In the genomic region with DNA sequence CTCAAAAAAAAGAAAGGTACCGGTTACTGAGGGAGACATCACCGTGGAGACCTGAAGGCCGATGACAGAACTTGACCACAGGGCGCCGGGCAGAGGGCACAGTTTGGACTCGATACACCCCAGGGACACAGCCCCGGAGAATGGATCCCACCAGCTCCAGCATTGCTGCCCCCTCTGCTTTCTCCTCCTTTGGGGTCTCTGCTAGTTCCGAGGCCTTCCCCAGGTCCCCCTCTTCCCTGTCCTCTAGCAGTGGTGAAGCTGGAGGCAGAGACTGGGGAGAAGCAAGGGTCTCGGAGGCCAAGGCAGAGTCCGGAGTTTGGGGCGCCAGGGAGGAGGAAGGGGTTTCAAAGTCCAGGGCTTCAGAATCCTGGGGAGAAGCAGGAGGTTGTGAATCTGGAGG, we compare ENCODE assay signal across 24 cellular contexts. TPM values are rescaled to one million over a fixed set of nuclear protein-coding genes. Genes with fewer than 3 reads are reported as not detected.
DNase-seq lines count a peak whose midpoint lies in the region; ATAC-seq, FAIRE-seq and TF ChIP-seq lines count a peak whose summit lies in the region.
"Had no signal": no experiment of that assay in that cellular context is flagged by ENCODE, and none has a peak within 500 bp of the region (broad histone marks: within the 10 kb centered on the region; RNA-seq: fewer than 3 reads in every experiment).

No MANE protein-coding gene starts in this region.

- H3K36me3 ChIP-seq in HepG2 (replicated peaks in 1 of 2; ENCODE audit: control insufficient read depth in 1 of 2, insufficient read depth in 2 of 2, low read length in 2 of 2) (peaks cover 12 to 36% of the 10 kb centered on the region in 2 experiments), right lobe of liver (peaks cover 0 to 54% (median 12%) of the 10 kb centered on the region in 4 donors), upper lobe of right lung (peaks cover 61% of the 10 kb centered on the region)

- in situ Hi-C loops in HepG2 (cut with HindIII; ENCODE audit: extremely low pct_ligation_motif_present, low pct_unique_long_range_greater_than_20kb): no loop called here

- H3K27ac ChIP-seq in HepG2 (ENCODE audit: extremely low read length, insufficient read depth, low read length): no peak overlapping the region
- no peak overlapping the region for H3K27ac ChIP-seq in right lobe of liver
- peak overlapping the region; percentile 92 for H3K27ac ChIP-seq in upper lobe of right lung
- H3K27ac ChIP-seq: BLaER1 treated with 17β-estradiol and CSF1 and Interleukin-3, amounts not matched to agents 10 nM and 100 nM; HL-60; KMS-11 had no signal

- FAIRE-seq in HepG2 (lab: Jason Lieb, UNC): no peak
- FAIRE-seq: GM12891, RCC 7860 had no signal

- H3K27me3 ChIP-seq in HepG2 (ENCODE audit: control insufficient read depth in 1 of 2, insufficient read depth in 2 of 2, low read length in 2 of 2) (no peaks in the 10 kb centered on the region), right lobe of liver (no peaks in the 10 kb centered on the region), upper lobe of right lung (no peaks in the 10 kb centered on the region)
- H3K27me3 ChIP-seq: BLaER1 treated with 17β-estradiol and CSF1 and Interleukin-3, amounts not matched to agents 10 nM and 100 nM had no signal

- peak overlapping the region; percentile 30 for H3K27ac Mint-ChIP-seq in activated naive CD4-positive, alpha-beta T cell treated with anti-CD3 and anti-CD28 coated beads, Interleukin-2, amount 50 U/mL, for 24 hours
- no peak overlapping the region for H3K27ac Mint-ChIP-seq in activated naive CD4-positive, alpha-beta T cell treated with anti-CD3 and anti-CD28 coated beads, Interleukin-2, amount 10 ng/mL, durations not matched to agents 7 days and 5 days
- H3K27ac Mint-ChIP-seq: GM23338 had no signal

- no peak overlapping the region for H3K4me2 ChIP-seq in HepG2 (ENCODE audit: low read depth, low read length)
- H3K4me2 ChIP-seq: GM23338, KMS-11 had no signal

- no peaks in the 10 kb centered on the region for H3K9me3 ChIP-seq in HepG2 (ENCODE audit: low read length)
- H3K9me3 ChIP-seq in right lobe of liver: no peaks in the 10 kb centered on the region
- no peaks in the 10 kb centered on the region for H3K9me3 ChIP-seq in upper lobe of right lung
- H3K9me3 ChIP-seq: BLaER1 treated with 17β-estradiol and CSF1 and Interleukin-3, amounts not matched to agents 10 nM and 100 nM had no signal

- ATAC-seq in HepG2 (no peak), right lobe of liver (no peak), upper lobe of right lung (no peak), GM18909 (IDR thresholded peaks at IDR 0.05; ENCODE audit: poor library complexity, unreplicated experiment) (no peak)
- ATAC-seq: GM23338 had no signal

- no peak overlapping the region for H3K4me3 Mint-ChIP-seq in activated naive CD4-positive, alpha-beta T cell treated with anti-CD3 and anti-CD28 coated beads, Interleukin-2, amount 50 U/mL, for 24 hours
- H3K4me3 Mint-ChIP-seq in activated naive CD4-positive, alpha-beta T cell treated with anti-CD3 and anti-CD28 coated beads, Interleukin-2, amount 10 ng/mL, durations not matched to agents 7 days and 5 days: no peak overlapping the region
- H3K4me3 Mint-ChIP-seq: CD4-positive, alpha-beta memory T cell; GM23338 had no signal

- no peaks in the 10 kb centered on the region for H3K9me3 Mint-ChIP-seq in activated naive CD4-positive, alpha-beta T cell treated with anti-CD3 and anti-CD28 coated beads, Interleukin-2, amount 50 U/mL, for 24 hours
- H3K9me3 Mint-ChIP-seq in activated naive CD4-positive, alpha-beta T cell treated with anti-CD3 and anti-CD28 coated beads, Interleukin-2, amount 10 ng/mL, durations not matched to agents 7 days and 5 days: no peaks in the 10 kb centered on the region
- H3K9me3 Mint-ChIP-seq: CD4-positive, alpha-beta memory T cell; GM23338 had no signal

- BruUV-seq in HepG2 (replicated peaks; lab: Mats Ljungman, UMichigan): no TSS peak

- WGBS in HepG2 (ENCODE audit: low lambda C conversion rate): over 99% methylated on average over 11 of the region's 11 CpGs
- 91% methylated on average over 5 of the region's 11 CpGs for WGBS in right lobe of liver (ENCODE audit: insufficient coverage, low coverage, low lambda C conversion rate, missing lambda C conversion rate)

- peaks cover 5% of the 10 kb centered on the region for H3K36me3 Mint-ChIP-seq in activated naive CD4-positive, alpha-beta T cell treated with anti-CD3 and anti-CD28 coated beads, Interleukin-2, amount 50 U/mL, for 24 hours
- peaks cover 31% of the 10 kb centered on the region for H3K36me3 Mint-ChIP-seq in activated naive CD4-positive, alpha-beta T cell treated with anti-CD3 and anti-CD28 coated beads, Interleukin-2, amount 10 ng/mL, durations not matched to agents 7 days and 5 days

- no peaks in the 10 kb centered on the region for H3K27me3 Mint-ChIP-seq in activated naive CD4-positive, alpha-beta T cell treated with anti-CD3 and anti-CD28 coated beads, Interleukin-2, amount 50 U/mL, for 24 hours
- H3K27me3 Mint-ChIP-seq in activated naive CD4-positive, alpha-beta T cell treated with anti-CD3 and anti-CD28 coated beads, Interleukin-2, amount 10 ng/mL, durations not matched to agents 7 days and 5 days: no peaks in the 10 kb centered on the region
- H3K27me3 Mint-ChIP-seq: CD4-positive, alpha-beta memory T cell had no signal

- CTCF ChIA-PET in activated naive CD4-positive, alpha-beta T cell treated with anti-CD3 and anti-CD28 coated beads, Interleukin-2, amount 10 ng/mL, durations not matched to agents 7 days and 5 days (lab: Charles Lee): interaction anchor here (1.0 to 1.1 kb wide), 2 partner anchors 14 to 18 kb away, joined by 3 read pairs; no protein-coding TSS in a partner anchor
- CTCF ChIA-PET in HepG2 (lab: Yijun Ruan, JAX; ENCODE audit: low intra/inter-chr PET ratio, low total read pairs): no interaction called here

- H4K20me1 ChIP-seq in HepG2 (ENCODE audit: insufficient read depth, low read length): no peaks in the 10 kb centered on the region

- no peak for DNase-seq in activated naive CD4-positive, alpha-beta T cell treated with anti-CD3 and anti-CD28 coated beads, Interleukin-2, amount 10 ng/mL, durations not matched to agents 7 days and 5 days
- DNase-seq in HepG2 (ENCODE audit: low spot score) (no peak), right lobe of liver (no peak), posterior vena cava (ENCODE audit: low spot score) (peak; percentile 70), upper lobe of right lung (no peak), NCI-H446 treated with DMSO at 0.1 percent for 48 hours (lab: John Stamatoyannopoulos, UW) (no peak)
- DNase-seq: 8988T; CD4-positive, alpha-beta memory T cell; DND-41; HCEC 1CT; NCI-H1092 treated with DMSO at 0.1 percent for 48 hours; NCI-H1436 treated with DMSO at 0.1 percent for 48 hours; NCI-H1930; NCI-H524; NCI-H82; SHP77 had no signal

- TF ChIP-seq POLR2A in HepG2 (IDR thresholded peaks at IDR 0.05; ENCODE audit: insufficient read depth in 1 of 2, low read depth in 2 of 2, low read length in 2 of 2) (no peak), right lobe of liver (IDR thresholded peaks at IDR 0.05) (no peak)

- intact Hi-C loops in HepG2 (cut with micrococcal nuclease; ENCODE audit: unreplicated experiment): no loop called here
- intact Hi-C loops in right lobe of liver (cut with DNase I): no loop called here
- intact Hi-C loops in posterior vena cava (cut with DNase I): no loop called here
- intact Hi-C loops in upper lobe of right lung (cut with DNase I): no loop called here

- H3K9ac ChIP-seq in HepG2 (ENCODE audit: insufficient read depth, low read depth, low read length): no peak overlapping the region
- H3K9ac ChIP-seq: KMS-11 had no signal

- H3K4me1 ChIP-seq in HepG2 (ENCODE audit: insufficient read depth, low read length) (peaks cover 23% of the 10 kb centered on the region), right lobe of liver (peaks cover 0 to 19% (median 2%) of the 10 kb centered on the region in 4 donors), upper lobe of right lung (peaks cover 19% of the 10 kb centered on the region)

- H3K79me2 ChIP-seq in HepG2 (ENCODE audit: insufficient read depth, low read length): peaks cover 21% of the 10 kb centered on the region

- no peak overlapping the region for H2AFZ ChIP-seq in HepG2 (ENCODE audit: low read length)
- H2AFZ ChIP-seq: GM23338 had no signal

- H3K4me3 ChIP-seq in HepG2 (replicated peaks in 1 of 3; ENCODE audit: insufficient read depth in 1 of 3, low read depth in 2 of 3, low read length in 3 of 3): no peak overlapping the region
- H3K4me3 ChIP-seq in right lobe of liver: no peak overlapping the region
- no peak overlapping the region for H3K4me3 ChIP-seq in upper lobe of right lung
- H3K4me3 ChIP-seq: BLaER1 treated with 17β-estradiol and CSF1 and Interleukin-3, amounts not matched to agents 10 nM and 100 nM; GM23338 had no signal

- POLR2A ChIA-PET in HepG2 (lab: Yijun Ruan, JAX): interaction anchor here (2.0 kb wide), 1 partner anchor 13 kb away, joined by 5 read pairs; the partner anchor contains the start of gene TUT1

- no peak for TF ChIP-seq EP300 in HepG2 (IDR thresholded peaks at IDR 0.05; ENCODE audit: low read depth in 2 of 2, low read length in 2 of 2)
- no peak for TF ChIP-seq EP300 in HepG2 (CRISPR knock-in tag; IDR thresholded peaks at IDR 0.05; ENCODE audit: borderline replicate concordance)

- TF ChIP-seq CTCF in HepG2 (CRISPR knock-in tag; IDR thresholded peaks at IDR 0.05) (no peak), right lobe of liver (IDR thresholded peaks at IDR 0.05) (no peak), upper lobe of right lung (IDR thresholded peaks at IDR 0.05) (no peak)

- no peak for TF ChIP-seq RAD21 in HepG2 (CRISPR knock-in tag; IDR thresholded peaks at IDR 0.05)

- peaks cover 17% of the 10 kb centered on the region for H3K4me1 Mint-ChIP-seq in activated naive CD4-positive, alpha-beta T cell treated with anti-CD3 and anti-CD28 coated beads, Interleukin-2, amount 50 U/mL, for 24 hours
- peaks cover 21% of the 10 kb centered on the region for H3K4me1 Mint-ChIP-seq in activated naive CD4-positive, alpha-beta T cell treated with anti-CD3 and anti-CD28 coated beads, Interleukin-2, amount 10 ng/mL, durations not matched to agents 7 days and 5 days

RNA-seq across cellular contexts. Expression of gene EEF1G, which starts 4.8 kb away (rescaled TPM):
- total RNA-seq in HepG2 (2016; rRNA removed; fragmentation: Illumina TruSeq; extraction: Trizol) (1,787 and 2,092 TPM in 2 replicates), right lobe of liver (100 to 1,000 TPM; 442 to 450 (median 449) TPM), posterior vena cava (100 to 1,000 TPM; 706 to 749 TPM), upper lobe of right lung (847 TPM)
- total RNA-seq in HepG2 (2016; cell fraction: cytosol; rRNA removed; fragmentation: Illumina TruSeq; extraction: Trizol; ENCODE audit: low read depth): 2,019 and 2,497 TPM in 2 replicates
- total RNA-seq in HepG2 (2016; cell fraction: insoluble cytoplasmic fraction; rRNA removed; fragmentation: Illumina TruSeq; extraction: Trizol): 1,856 and 2,038 TPM in 2 replicates
- total RNA-seq in HepG2 (2016; cell fraction: membrane; rRNA removed; fragmentation: Illumina TruSeq; extraction: Trizol): 4,333 and 4,899 TPM in 2 replicates
- 776 and 846 TPM in 2 replicates for total RNA-seq in HepG2 (2016; cell fraction: nucleus; rRNA removed; fragmentation: Illumina TruSeq; extraction: Trizol)
- polyA plus RNA-seq in HepG2 (2011; rRNA removed): 1,819 and 2,144 TPM in 2 replicates
- 2,392 and 2,528 TPM in 2 replicates for polyA plus RNA-seq in HepG2 (2011; cell fraction: cytosol; rRNA removed)
- 525 and 588 TPM in 2 replicates for polyA plus RNA-seq in HepG2 (2011; cell fraction: nucleus; rRNA removed)
- polyA plus RNA-seq in HepG2 (2012): 1,720 and 1,805 TPM in 2 replicates
- 2,631 and 2,980 TPM in 2 replicates for polyA plus RNA-seq in HepG2 (2016; cell fraction: cytosol; fragmentation: Illumina TruSeq; extraction: Trizol; ENCODE audit: low read depth)
- polyA plus RNA-seq in HepG2 (2016; cell fraction: insoluble cytoplasmic fraction; fragmentation: Illumina TruSeq; extraction: Trizol; ENCODE audit: low read depth): 2,163 and 2,164 TPM in 2 replicates
- 4,391 and 4,816 TPM in 2 replicates for polyA plus RNA-seq in HepG2 (2016; cell fraction: membrane; fragmentation: Illumina TruSeq; extraction: Trizol; ENCODE audit: low read depth)
- polyA plus RNA-seq in HepG2 (2016; cell fraction: nucleus; fragmentation: Illumina TruSeq; extraction: Trizol; ENCODE audit: insufficient read depth, low read depth): 1,221 and 1,290 TPM in 2 replicates
- polyA minus RNA-seq in HepG2 (2011; rRNA and poly(A)+ RNA removed; ENCODE audit: low replicate concordance): 1,467 and 2,851 TPM in 2 replicates
- 835 and 903 TPM in 2 replicates for polyA minus RNA-seq in HepG2 (2011; cell fraction: cytosol; rRNA and poly(A)+ RNA removed)
- 177 and 251 TPM in 2 replicates for polyA minus RNA-seq in HepG2 (2011; cell fraction: nucleus; rRNA and poly(A)+ RNA removed)

RNA-seq across cellular contexts. Expression of gene TUT1, which starts 12.8 kb away (rescaled TPM):
- total RNA-seq in HepG2 (2016; rRNA removed; fragmentation: Illumina TruSeq; extraction: Trizol) (8.5 and 9.7 TPM in 2 replicates), right lobe of liver (10 to 100 TPM; 12.3 to 34.2 (median 21.1) TPM), posterior vena cava (10 to 100 TPM; 10.7 to 14.1 TPM), upper lobe of right lung (17.6 TPM)
- 2.2 and 4.6 TPM in 2 replicates for total RNA-seq in HepG2 (2016; cell fraction: cytosol; rRNA removed; fragmentation: Illumina TruSeq; extraction: Trizol; ENCODE audit: low read depth)
- total RNA-seq in HepG2 (2016; cell fraction: insoluble cytoplasmic fraction; rRNA removed; fragmentation: Illumina TruSeq; extraction: Trizol): 6.9 and 10.1 TPM in 2 replicates
- total RNA-seq in HepG2 (2016; cell fraction: membrane; rRNA removed; fragmentation: Illumina TruSeq; extraction: Trizol): 3.7 and 6.0 TPM in 2 replicates
- 8.1 and 9.3 TPM in 2 replicates for total RNA-seq in HepG2 (2016; cell fraction: nucleus; rRNA removed; fragmentation: Illumina TruSeq; extraction: Trizol)
- 14.3 and 17.5 TPM in 2 replicates for polyA plus RNA-seq in HepG2 (2011; rRNA removed)
- polyA plus RNA-seq in HepG2 (2011; cell fraction: cytosol; rRNA removed): 6.3 and 8.4 TPM in 2 replicates
- polyA plus RNA-seq in HepG2 (2011; cell fraction: nucleus; rRNA removed): 43.5 and 52.1 TPM in 2 replicates
- polyA plus RNA-seq in HepG2 (2012): 13.1 and 14.1 TPM in 2 replicates
- 2.4 and 2.7 TPM in 2 replicates for polyA plus RNA-seq in HepG2 (2016; cell fraction: cytosol; fragmentation: Illumina TruSeq; extraction: Trizol; ENCODE audit: low read depth)
- polyA plus RNA-seq in HepG2 (2016; cell fraction: insoluble cytoplasmic fraction; fragmentation: Illumina TruSeq; extraction: Trizol; ENCODE audit: low read depth): 7.0 and 9.3 TPM in 2 replicates
- polyA plus RNA-seq in HepG2 (2016; cell fraction: membrane; fragmentation: Illumina TruSeq; extraction: Trizol; ENCODE audit: low read depth): 3.7 and 4.0 TPM in 2 replicates
- polyA plus RNA-seq in HepG2 (2016; cell fraction: nucleus; fragmentation: Illumina TruSeq; extraction: Trizol; ENCODE audit: insufficient read depth, low read depth): 25.7 TPM in 2 replicates
- 12.6 and 15.7 TPM in 2 replicates for polyA minus RNA-seq in HepG2 (2011; rRNA and poly(A)+ RNA removed; ENCODE audit: low replicate concordance)
- polyA minus RNA-seq in HepG2 (2011; cell fraction: cytosol; rRNA and poly(A)+ RNA removed): 4.7 and 8.8 TPM in 2 replicates
- 3.9 and 9.4 TPM in 2 replicates for polyA minus RNA-seq in HepG2 (2011; cell fraction: nucleus; rRNA and poly(A)+ RNA removed)

RNA-seq across cellular contexts. Expression of gene MTA2, which starts 23.1 kb away (rescaled TPM):
- total RNA-seq in HepG2 (2016; rRNA removed; fragmentation: Illumina TruSeq; extraction: Trizol) (58.1 and 70.0 TPM in 2 replicates), right lobe of liver (10 to 100 TPM; 20.0 to 38.0 (median 31.8) TPM), posterior vena cava (10 to 100 TPM; 56.5 to 67.2 TPM), upper lobe of right lung (75.0 TPM)
- total RNA-seq in HepG2 (2016; cell fraction: cytosol; rRNA removed; fragmentation: Illumina TruSeq; extraction: Trizol; ENCODE audit: low read depth): 7.1 and 9.5 TPM in 2 replicates
- total RNA-seq in HepG2 (2016; cell fraction: insoluble cytoplasmic fraction; rRNA removed; fragmentation: Illumina TruSeq; extraction: Trizol): 50.7 and 71.8 TPM in 2 replicates
- 25.5 and 28.8 TPM in 2 replicates for total RNA-seq in HepG2 (2016; cell fraction: membrane; rRNA removed; fragmentation: Illumina TruSeq; extraction: Trizol)
- 47.0 and 57.9 TPM in 2 replicates for total RNA-seq in HepG2 (2016; cell fraction: nucleus; rRNA removed; fragmentation: Illumina TruSeq; extraction: Trizol)
- 14.0 and 16.8 TPM in 2 replicates for polyA plus RNA-seq in HepG2 (2011; rRNA removed)
- 9.2 and 10.6 TPM in 2 replicates for polyA plus RNA-seq in HepG2 (2011; cell fraction: cytosol; rRNA removed)
- 53.6 and 67.6 TPM in 2 replicates for polyA plus RNA-seq in HepG2 (2011; cell fraction: nucleus; rRNA removed)
- 30.7 and 30.9 TPM in 2 replicates for polyA plus RNA-seq in HepG2 (2012)
- 4.0 and 4.5 TPM in 2 replicates for polyA plus RNA-seq in HepG2 (2016; cell fraction: cytosol; fragmentation: Illumina TruSeq; extraction: Trizol; ENCODE audit: low read depth)
- 47.2 and 53.8 TPM in 2 replicates for polyA plus RNA-seq in HepG2 (2016; cell fraction: insoluble cytoplasmic fraction; fragmentation: Illumina TruSeq; extraction: Trizol; ENCODE audit: low read depth)
- polyA plus RNA-seq in HepG2 (2016; cell fraction: membrane; fragmentation: Illumina TruSeq; extraction: Trizol; ENCODE audit: low read depth): 12.6 and 14.0 TPM in 2 replicates
- polyA plus RNA-seq in HepG2 (2016; cell fraction: nucleus; fragmentation: Illumina TruSeq; extraction: Trizol; ENCODE audit: insufficient read depth, low read depth): 121 and 126 TPM in 2 replicates
- polyA minus RNA-seq in HepG2 (2011; rRNA and poly(A)+ RNA removed; ENCODE audit: low replicate concordance): 21.5 and 102 TPM in 2 replicates
- polyA minus RNA-seq in HepG2 (2011; cell fraction: cytosol; rRNA and poly(A)+ RNA removed): 11.9 and 14.7 TPM in 2 replicates
- polyA minus RNA-seq in HepG2 (2011; cell fraction: nucleus; rRNA and poly(A)+ RNA removed): 37.2 and 50.7 TPM in 2 replicates

RNA-seq across cellular contexts. Expression of gene AHNAK, which starts 31.9 kb away (rescaled TPM):
- total RNA-seq in HepG2 (2016; rRNA removed; fragmentation: Illumina TruSeq; extraction: Trizol): 25.0 and 40.6 TPM in 2 replicates
- total RNA-seq in HepG2 (2016; cell fraction: cytosol; rRNA removed; fragmentation: Illumina TruSeq; extraction: Trizol; ENCODE audit: low read depth): 2.9 and 3.7 TPM in 2 replicates
- 23.2 and 34.7 TPM in 2 replicates for total RNA-seq in HepG2 (2016; cell fraction: insoluble cytoplasmic fraction; rRNA removed; fragmentation: Illumina TruSeq; extraction: Trizol)
- total RNA-seq in HepG2 (2016; cell fraction: membrane; rRNA removed; fragmentation: Illumina TruSeq; extraction: Trizol): 6.6 and 7.4 TPM in 2 replicates
- 76.4 and 80.4 TPM in 2 replicates for total RNA-seq in HepG2 (2016; cell fraction: nucleus; rRNA removed; fragmentation: Illumina TruSeq; extraction: Trizol)
- 22.8 and 23.4 TPM in 2 replicates for polyA plus RNA-seq in HepG2 (2011; rRNA removed)
- polyA plus RNA-seq in HepG2 (2011; cell fraction: cytosol; rRNA removed): 14.7 and 20.1 TPM in 2 replicates
- 57.1 and 57.5 TPM in 2 replicates for polyA plus RNA-seq in HepG2 (2011; cell fraction: nucleus; rRNA removed)
- 55.5 and 61.9 TPM in 2 replicates for polyA plus RNA-seq in HepG2 (2012)
- 0.98 and 1.1 TPM in 2 replicates for polyA plus RNA-seq in HepG2 (2016; cell fraction: cytosol; fragmentation: Illumina TruSeq; extraction: Trizol; ENCODE audit: low read depth)
- 11.6 and 12.9 TPM in 2 replicates for polyA plus RNA-seq in HepG2 (2016; cell fraction: insoluble cytoplasmic fraction; fragmentation: Illumina TruSeq; extraction: Trizol; ENCODE audit: low read depth)
- 2.0 and 2.1 TPM in 2 replicates for polyA plus RNA-seq in HepG2 (2016; cell fraction: membrane; fragmentation: Illumina TruSeq; extraction: Trizol; ENCODE audit: low read depth)
- 33.5 and 38.4 TPM in 2 replicates for polyA plus RNA-seq in HepG2 (2016; cell fraction: nucleus; fragmentation: Illumina TruSeq; extraction: Trizol; ENCODE audit: insufficient read depth, low read depth)
- polyA minus RNA-seq in HepG2 (2011; rRNA and poly(A)+ RNA removed; ENCODE audit: low replicate concordance): 99.6 and 234 TPM in 2 replicates
- 122 and 157 TPM in 2 replicates for polyA minus RNA-seq in HepG2 (2011; cell fraction: cytosol; rRNA and poly(A)+ RNA removed)
- polyA minus RNA-seq in HepG2 (2011; cell fraction: nucleus; rRNA and poly(A)+ RNA removed): 192 and 213 TPM in 2 replicates
- 100 to 1,000 TPM in 4 of 6 experiments, 10 to 100 TPM in 2; 91.0 to 180 (median 113) TPM for total RNA-seq in right lobe of liver
- total RNA-seq in posterior vena cava: 100 to 1,000 TPM; 938 to 955 TPM
- total RNA-seq in upper lobe of right lung: 819 TPM

RNA-seq across cellular contexts. Expression of gene EML3, which starts 34.0 kb away (rescaled TPM):
- total RNA-seq in HepG2 (2016; rRNA removed; fragmentation: Illumina TruSeq; extraction: Trizol) (4.6 and 10.6 TPM in 2 replicates), right lobe of liver (10 to 100 TPM; 19.1 to 36.4 (median 22.7) TPM), posterior vena cava (10 to 100 TPM; 58.7 to 63.8 TPM), upper lobe of right lung (91.1 TPM)
- 5.0 and 5.5 TPM in 2 replicates for total RNA-seq in HepG2 (2016; cell fraction: cytosol; rRNA removed; fragmentation: Illumina TruSeq; extraction: Trizol; ENCODE audit: low read depth)
- total RNA-seq in HepG2 (2016; cell fraction: insoluble cytoplasmic fraction; rRNA removed; fragmentation: Illumina TruSeq; extraction: Trizol): 4.2 and 9.0 TPM in 2 replicates
- 4.8 and 7.0 TPM in 2 replicates for total RNA-seq in HepG2 (2016; cell fraction: membrane; rRNA removed; fragmentation: Illumina TruSeq; extraction: Trizol)
- total RNA-seq in HepG2 (2016; cell fraction: nucleus; rRNA removed; fragmentation: Illumina TruSeq; extraction: Trizol): 9.2 and 9.5 TPM in 2 replicates
- polyA plus RNA-seq in HepG2 (2011; rRNA removed): 12.3 and 16.6 TPM in 2 replicates
- polyA plus RNA-seq in HepG2 (2011; cell fraction: cytosol; rRNA removed): 7.8 and 7.9 TPM in 2 replicates
- polyA plus RNA-seq in HepG2 (2011; cell fraction: nucleus; rRNA removed): 105 and 119 TPM in 2 replicates
- polyA plus RNA-seq in HepG2 (2012): 14.9 and 16.7 TPM in 2 replicates
- 1.3 and 2.0 TPM in 2 replicates for polyA plus RNA-seq in HepG2 (2016; cell fraction: cytosol; fragmentation: Illumina TruSeq; extraction: Trizol; ENCODE audit: low read depth)
- 6.5 and 7.1 TPM in 2 replicates for polyA plus RNA-seq in HepG2 (2016; cell fraction: insoluble cytoplasmic fraction; fragmentation: Illumina TruSeq; extraction: Trizol; ENCODE audit: low read depth)
- 2.2 and 2.5 TPM in 2 replicates for polyA plus RNA-seq in HepG2 (2016; cell fraction: membrane; fragmentation: Illumina TruSeq; extraction: Trizol; ENCODE audit: low read depth)
- 33.3 and 38.2 TPM in 2 replicates for polyA plus RNA-seq in HepG2 (2016; cell fraction: nucleus; fragmentation: Illumina TruSeq; extraction: Trizol; ENCODE audit: insufficient read depth, low read depth)
- 14.6 and 43.9 TPM in 2 replicates for polyA minus RNA-seq in HepG2 (2011; rRNA and poly(A)+ RNA removed; ENCODE audit: low replicate concordance)
- polyA minus RNA-seq in HepG2 (2011; cell fraction: cytosol; rRNA and poly(A)+ RNA removed): 3.8 and 6.3 TPM in 2 replicates
- polyA minus RNA-seq in HepG2 (2011; cell fraction: nucleus; rRNA and poly(A)+ RNA removed): 11.2 and 14.0 TPM in 2 replicates
